Comparison of ENCODE assay signal across 14 cellular contexts in genomic region chr2:61356958-61357350, GRCh38.
DNase-seq lines count a peak whose midpoint lies in the region; ATAC-seq and FAIRE-seq lines count a peak whose summit lies in the region.
"Had no signal": no experiment of that assay in that cellular context is flagged by ENCODE, and none has a peak within 500 bp of the region (broad histone marks: within the 10 kb centered on the region; RNA-seq: fewer than 3 reads in every experiment).

No MANE protein-coding gene starts in this region.

- no peak overlapping the region for H3K4me2 ChIP-seq in neuronal stem cell (ENCODE audit: insufficient read depth, low read length, poor library complexity, severe bottlenecking)
- H3K4me2 ChIP-seq: BLaER1 had no signal

- peak; percentile 34 for ATAC-seq in left ventricle myocardium superior
- ATAC-seq in Right ventricle myocardium inferior, result no peak
- ATAC-seq in GM18861 (IDR thresholded peaks at IDR 0.05; ENCODE audit: unreplicated experiment), result no peak
- ATAC-seq: gastroesophageal sphincter had no signal

- H3K4me3 ChIP-seq in adipocyte (ENCODE audit: low read length), result peak overlapping the region; percentile 76
- no peak overlapping the region for H3K4me3 ChIP-seq in neuronal stem cell (ENCODE audit: low read length in 2 of 2)
- H3K4me3 ChIP-seq: BLaER1, gastroesophageal sphincter, HAP-1, testis had no signal

- no peak overlapping the region for H2AFZ ChIP-seq in neuronal stem cell (ENCODE audit: low read length)

- H2BK12ac ChIP-seq in neuronal stem cell (ENCODE audit: low read length), result no peak overlapping the region

- no peak overlapping the region for H3K14ac ChIP-seq in neuronal stem cell (ENCODE audit: low read length)

- no peak overlapping the region for H3K18ac ChIP-seq in neuronal stem cell (ENCODE audit: low read length)

- H3K36me3 ChIP-seq in adipocyte (ENCODE audit: control insufficient read depth, insufficient read depth, low read length, severe bottlenecking) (peaks cover 15% of the 10 kb centered on the region), neuronal stem cell (replicated peaks in 1 of 2; ENCODE audit: control insufficient read depth in 2 of 2, insufficient read depth in 2 of 2, low read length in 2 of 2) (peaks cover 2 to 16% of the 10 kb centered on the region in 2 donors)

- peak; percentile 61 for FAIRE-seq in islet of Langerhans (lab: Jason Lieb, UNC)

- no peaks in the 10 kb centered on the region for H3K79me1 ChIP-seq in neuronal stem cell (ENCODE audit: low read depth, low read length)

- no peak overlapping the region for H4K91ac ChIP-seq in neuronal stem cell (ENCODE audit: low read depth, low read length, poor library complexity)

- H3K9me3 ChIP-seq in adipocyte (ENCODE audit: control insufficient read depth, low read length), result peaks cover 15% of the 10 kb centered on the region
- peaks cover 11 to 24% of the 10 kb centered on the region in 2 donors for H3K9me3 ChIP-seq in neuronal stem cell (replicated peaks in 1 of 2; ENCODE audit: control insufficient read depth in 2 of 2, insufficient read depth in 1 of 2, low read depth in 1 of 2, low read length in 2 of 2)
- H3K9me3 ChIP-seq: testis had no signal

- no peak overlapping the region for H2BK15ac ChIP-seq in neuronal stem cell (ENCODE audit: low read length)

- no peak overlapping the region for H2BK5ac ChIP-seq in neuronal stem cell (ENCODE audit: low read length)

- no CpG with 5 or more reads among the region's 1 CpG for WGBS in neuronal stem cell (ENCODE audit: extremely low coverage in 2 of 2, insufficient read length in 2 of 2, insufficient replicate concordance in 1 of 2), 2 donors

- no peak overlapping the region for H3K4ac ChIP-seq in neuronal stem cell (ENCODE audit: low read length)

- no peak overlapping the region for H3K23ac ChIP-seq in neuronal stem cell (ENCODE audit: low read depth, low read length, poor library complexity)

- H3K27me3 ChIP-seq in adipocyte (replicated peaks; ENCODE audit: control insufficient read depth, insufficient read depth, low read length) (no peaks in the 10 kb centered on the region), neuronal stem cell (ENCODE audit: control insufficient read depth in 3 of 3, insufficient read depth in 3 of 3, low read depth in 1 of 3, low read length in 3 of 3) (no peaks in the 10 kb centered on the region)
- H3K27me3 ChIP-seq: BLaER1, gastroesophageal sphincter, testis had no signal

- H2AK5ac ChIP-seq in neuronal stem cell (ENCODE audit: low read depth, low read length), result no peak overlapping the region

- no peak overlapping the region for H3K27ac ChIP-seq in neuronal stem cell (replicated peaks; ENCODE audit: low read length)
- H3K27ac ChIP-seq: BLaER1, gastroesophageal sphincter, testis had no signal

- H2BK120ac ChIP-seq in neuronal stem cell (ENCODE audit: low read depth, low read length), result no peak overlapping the region

- H3K9ac ChIP-seq in adipocyte (ENCODE audit: low read length) (peak overlapping the region; percentile 76), neuronal stem cell (ENCODE audit: low read depth, low read length, poor library complexity) (no peak overlapping the region)
- H3K9ac ChIP-seq: BLaER1 had no signal

- intact Hi-C loops in left ventricle myocardium superior (cut with micrococcal nuclease) (no loop called here), Right ventricle myocardium inferior (cut with DNase I) (loop anchor here (5.0 kb wide), 1 partner anchor 115 kb away; the partner anchor contains the start of gene USP34)

- DNase-seq in left ventricle myocardium superior (no peak), Right ventricle myocardium inferior (ENCODE audit: missing footprints) (no peak), adipocyte (ENCODE audit: low read depth) (peak; percentile 52), neuronal stem cell (ENCODE audit: low spot score) (no peak), DMS53 (lab: John Stamatoyannopoulos, UW) (no peak), NCI-H1092 treated with DMSO at 0.1 percent for 48 hours (lab: John Stamatoyannopoulos, UW) (no peak)
- DNase-seq: posterior cingulate gyrus, RPMI8226, testis had no signal

- no peak overlapping the region for H4K8ac ChIP-seq in neuronal stem cell (ENCODE audit: low read depth, low read length)

- H3K4me1 ChIP-seq in adipocyte (ENCODE audit: control insufficient read depth, insufficient read depth, low read length), result peaks cover 27% of the 10 kb centered on the region
- H3K4me1 ChIP-seq in neuronal stem cell (ENCODE audit: control insufficient read depth in 2 of 2, insufficient read depth in 1 of 2, low read depth in 1 of 2, low read length in 2 of 2), result no peaks in the 10 kb centered on the region
- H3K4me1 ChIP-seq: HAP-1, testis had no signal
